In the genomic region with DNA sequence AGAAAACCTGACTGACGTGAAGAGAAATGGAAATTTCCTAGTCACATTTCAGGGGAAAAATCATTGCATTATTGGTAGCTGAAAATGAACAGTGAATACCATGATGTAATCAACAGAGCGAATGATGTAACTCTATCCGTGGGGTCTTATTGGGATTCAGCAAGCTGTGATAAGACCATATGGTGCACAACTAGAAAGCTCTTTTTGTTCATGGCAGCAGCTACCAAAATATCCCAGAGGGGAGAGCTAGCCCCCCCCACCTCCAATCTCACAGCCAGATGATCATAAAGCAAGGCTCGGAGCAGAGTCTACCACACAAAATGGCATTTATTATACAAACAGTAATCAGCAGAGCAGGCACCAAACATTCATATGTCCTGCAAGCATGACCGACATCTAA, we compare ENCODE assay signal across 1 cellular context.
TF ChIP-seq lines count a peak whose summit lies in the region.

No MANE protein-coding gene starts in this region.

TF ChIP-seq in GM23338, 12 proteins besides CTCF, POLR2A, EP300 and RAD21 (continued from another document):
- TF ChIP-seq, protein P1, sequence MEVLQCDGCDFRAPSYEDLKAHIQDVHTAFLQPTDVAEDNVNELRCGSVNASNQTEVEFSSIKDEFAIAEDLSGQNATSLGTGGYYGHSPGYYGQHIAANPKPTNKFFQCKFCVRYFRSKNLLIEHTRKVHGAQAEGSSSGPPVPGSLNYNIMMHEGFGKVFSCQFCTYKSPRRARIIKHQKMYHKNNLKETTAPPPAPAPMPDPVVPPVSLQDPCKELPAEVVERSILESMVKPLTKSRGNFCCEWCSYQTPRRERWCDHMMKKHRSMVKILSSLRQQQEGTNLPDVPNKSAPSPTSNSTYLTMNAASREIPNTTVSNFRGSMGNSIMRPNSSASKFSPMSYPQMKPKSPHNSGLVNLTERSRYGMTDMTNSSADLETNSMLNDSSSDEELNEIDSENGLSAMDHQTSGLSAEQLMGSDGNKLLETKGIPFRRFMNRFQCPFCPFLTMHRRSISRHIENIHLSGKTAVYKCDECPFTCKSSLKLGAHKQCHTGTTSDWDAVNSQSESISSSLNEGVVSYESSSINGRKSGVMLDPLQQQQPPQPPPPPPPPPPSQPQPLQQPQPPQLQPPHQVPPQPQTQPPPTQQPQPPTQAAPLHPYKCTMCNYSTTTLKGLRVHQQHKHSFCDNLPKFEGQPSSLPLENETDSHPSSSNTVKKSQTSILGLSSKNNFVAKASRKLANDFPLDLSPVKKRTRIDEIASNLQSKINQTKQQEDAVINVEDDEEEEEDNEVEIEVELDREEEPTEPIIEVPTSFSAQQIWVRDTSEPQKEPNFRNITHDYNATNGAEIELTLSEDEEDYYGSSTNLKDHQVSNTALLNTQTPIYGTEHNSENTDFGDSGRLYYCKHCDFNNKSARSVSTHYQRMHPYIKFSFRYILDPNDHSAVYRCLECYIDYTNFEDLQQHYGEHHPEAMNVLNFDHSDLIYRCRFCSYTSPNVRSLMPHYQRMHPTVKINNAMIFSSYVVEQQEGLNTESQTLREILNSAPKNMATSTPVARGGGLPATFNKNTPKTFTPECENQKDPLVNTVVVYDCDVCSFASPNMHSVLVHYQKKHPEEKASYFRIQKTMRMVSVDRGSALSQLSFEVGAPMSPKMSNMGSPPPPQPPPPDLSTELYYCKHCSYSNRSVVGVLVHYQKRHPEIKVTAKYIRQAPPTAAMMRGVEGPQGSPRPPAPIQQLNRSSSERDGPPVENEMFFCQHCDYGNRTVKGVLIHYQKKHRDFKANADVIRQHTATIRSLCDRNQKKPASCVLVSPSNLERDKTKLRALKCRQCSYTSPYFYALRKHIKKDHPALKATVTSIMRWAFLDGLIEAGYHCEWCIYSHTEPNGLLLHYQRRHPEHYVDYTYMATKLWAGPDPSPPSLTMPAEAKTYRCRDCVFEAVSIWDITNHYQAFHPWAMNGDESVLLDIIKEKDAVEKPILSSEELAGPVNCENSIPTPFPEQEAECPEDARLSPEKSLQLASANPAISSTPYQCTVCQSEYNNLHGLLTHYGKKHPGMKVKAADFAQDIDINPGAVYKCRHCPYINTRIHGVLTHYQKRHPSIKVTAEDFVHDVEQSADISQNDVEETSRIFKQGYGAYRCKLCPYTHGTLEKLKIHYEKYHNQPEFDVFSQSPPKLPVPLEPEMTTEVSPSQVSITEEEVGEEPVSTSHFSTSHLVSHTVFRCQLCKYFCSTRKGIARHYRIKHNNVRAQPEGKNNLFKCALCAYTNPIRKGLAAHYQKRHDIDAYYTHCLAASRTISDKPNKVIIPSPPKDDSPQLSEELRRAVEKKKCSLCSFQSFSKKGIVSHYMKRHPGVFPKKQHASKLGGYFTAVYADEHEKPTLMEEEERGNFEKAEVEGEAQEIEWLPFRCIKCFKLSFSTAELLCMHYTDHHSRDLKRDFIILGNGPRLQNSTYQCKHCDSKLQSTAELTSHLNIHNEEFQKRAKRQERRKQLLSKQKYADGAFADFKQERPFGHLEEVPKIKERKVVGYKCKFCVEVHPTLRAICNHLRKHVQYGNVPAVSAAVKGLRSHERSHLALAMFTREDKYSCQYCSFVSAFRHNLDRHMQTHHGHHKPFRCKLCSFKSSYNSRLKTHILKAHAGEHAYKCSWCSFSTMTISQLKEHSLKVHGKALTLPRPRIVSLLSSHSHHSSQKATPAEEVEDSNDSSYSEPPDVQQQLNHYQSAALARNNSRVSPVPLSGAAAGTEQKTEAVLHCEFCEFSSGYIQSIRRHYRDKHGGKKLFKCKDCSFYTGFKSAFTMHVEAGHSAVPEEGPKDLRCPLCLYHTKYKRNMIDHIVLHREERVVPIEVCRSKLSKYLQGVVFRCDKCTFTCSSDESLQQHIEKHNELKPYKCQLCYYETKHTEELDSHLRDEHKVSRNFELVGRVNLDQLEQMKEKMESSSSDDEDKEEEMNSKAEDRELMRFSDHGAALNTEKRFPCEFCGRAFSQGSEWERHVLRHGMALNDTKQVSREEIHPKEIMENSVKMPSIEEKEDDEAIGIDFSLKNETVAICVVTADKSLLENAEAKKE (CRISPR knock-in tag; IDR thresholded peaks at IDR 0.05), result no peak
- no peak for TF ChIP-seq STAT1 (IDR thresholded peaks at IDR 0.05; ENCODE audit: unreplicated experiment)
- TF ChIP-seq, protein P2, sequence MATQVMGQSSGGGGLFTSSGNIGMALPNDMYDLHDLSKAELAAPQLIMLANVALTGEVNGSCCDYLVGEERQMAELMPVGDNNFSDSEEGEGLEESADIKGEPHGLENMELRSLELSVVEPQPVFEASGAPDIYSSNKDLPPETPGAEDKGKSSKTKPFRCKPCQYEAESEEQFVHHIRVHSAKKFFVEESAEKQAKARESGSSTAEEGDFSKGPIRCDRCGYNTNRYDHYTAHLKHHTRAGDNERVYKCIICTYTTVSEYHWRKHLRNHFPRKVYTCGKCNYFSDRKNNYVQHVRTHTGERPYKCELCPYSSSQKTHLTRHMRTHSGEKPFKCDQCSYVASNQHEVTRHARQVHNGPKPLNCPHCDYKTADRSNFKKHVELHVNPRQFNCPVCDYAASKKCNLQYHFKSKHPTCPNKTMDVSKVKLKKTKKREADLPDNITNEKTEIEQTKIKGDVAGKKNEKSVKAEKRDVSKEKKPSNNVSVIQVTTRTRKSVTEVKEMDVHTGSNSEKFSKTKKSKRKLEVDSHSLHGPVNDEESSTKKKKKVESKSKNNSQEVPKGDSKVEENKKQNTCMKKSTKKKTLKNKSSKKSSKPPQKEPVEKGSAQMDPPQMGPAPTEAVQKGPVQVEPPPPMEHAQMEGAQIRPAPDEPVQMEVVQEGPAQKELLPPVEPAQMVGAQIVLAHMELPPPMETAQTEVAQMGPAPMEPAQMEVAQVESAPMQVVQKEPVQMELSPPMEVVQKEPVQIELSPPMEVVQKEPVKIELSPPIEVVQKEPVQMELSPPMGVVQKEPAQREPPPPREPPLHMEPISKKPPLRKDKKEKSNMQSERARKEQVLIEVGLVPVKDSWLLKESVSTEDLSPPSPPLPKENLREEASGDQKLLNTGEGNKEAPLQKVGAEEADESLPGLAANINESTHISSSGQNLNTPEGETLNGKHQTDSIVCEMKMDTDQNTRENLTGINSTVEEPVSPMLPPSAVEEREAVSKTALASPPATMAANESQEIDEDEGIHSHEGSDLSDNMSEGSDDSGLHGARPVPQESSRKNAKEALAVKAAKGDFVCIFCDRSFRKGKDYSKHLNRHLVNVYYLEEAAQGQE (IDR thresholded peaks at IDR 0.05; ENCODE audit: unreplicated experiment), result no peak
- TF ChIP-seq JUNB (IDR thresholded peaks at IDR 0.05; ENCODE audit: unreplicated experiment), result no peak
- TF ChIP-seq CREB1 (CRISPR knock-in tag; IDR thresholded peaks at IDR 0.05; ENCODE audit: low read depth), result no peak
- TF ChIP-seq, protein P3, sequence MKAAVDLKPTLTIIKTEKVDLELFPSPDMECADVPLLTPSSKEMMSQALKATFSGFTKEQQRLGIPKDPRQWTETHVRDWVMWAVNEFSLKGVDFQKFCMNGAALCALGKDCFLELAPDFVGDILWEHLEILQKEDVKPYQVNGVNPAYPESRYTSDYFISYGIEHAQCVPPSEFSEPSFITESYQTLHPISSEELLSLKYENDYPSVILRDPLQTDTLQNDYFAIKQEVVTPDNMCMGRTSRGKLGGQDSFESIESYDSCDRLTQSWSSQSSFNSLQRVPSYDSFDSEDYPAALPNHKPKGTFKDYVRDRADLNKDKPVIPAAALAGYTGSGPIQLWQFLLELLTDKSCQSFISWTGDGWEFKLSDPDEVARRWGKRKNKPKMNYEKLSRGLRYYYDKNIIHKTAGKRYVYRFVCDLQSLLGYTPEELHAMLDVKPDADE (IDR thresholded peaks at IDR 0.05), result no peak
